Comparison of ENCODE assay signal across 10 cellular contexts in genomic region chr12:126772171-126772864, GRCh38.
A peak's percentile ranks its signal among the peaks of the same experiment; 100 is the strongest.
DNase-seq lines count a peak whose midpoint lies in the region; ATAC-seq and TF ChIP-seq lines count a peak whose summit lies in the region.
"Had no signal": no experiment of that assay in that cellular context is flagged by ENCODE, and none has a peak within 500 bp of the region (broad histone marks: within the 10 kb centered on the region; RNA-seq: fewer than 3 reads in every experiment).

No MANE protein-coding gene starts in this region.

- H3K4me2 ChIP-seq in mesendoderm (ENCODE audit: low read length), result no peak overlapping the region

- H3K18ac ChIP-seq in mesendoderm (ENCODE audit: low read length), result no peak overlapping the region

- H3K79me2 ChIP-seq in mesendoderm (ENCODE audit: control insufficient read depth, insufficient read depth, low read length), result no peaks in the 10 kb centered on the region
- H3K79me2 ChIP-seq: parathyroid adenoma had no signal

- H3K4me1 Mint-ChIP-seq in IgD-negative memory B cell, result peaks cover 17 to 36% (median 18%) of the 10 kb centered on the region in 3 donors

- H3K9me3 ChIP-seq in prostate gland, result no peaks in the 10 kb centered on the region

- intact Hi-C loops in prostate gland (cut with DNase I), result no loop called here

- H3K36me3 ChIP-seq in GM06990 (ENCODE audit: control insufficient read depth, insufficient read depth, low read length), result no peaks in the 10 kb centered on the region
- no peaks in the 10 kb centered on the region for H3K36me3 ChIP-seq in mesendoderm (ENCODE audit: control insufficient read depth, insufficient read depth, low read length)
- H3K36me3 ChIP-seq in prostate gland, result no peaks in the 10 kb centered on the region

- WGBS in mesendoderm (ENCODE audit: extremely low coverage, insufficient coverage, low lambda C conversion rate), result no CpG with 5 or more reads among the region's 18 CpGs
- WGBS in prostate gland, result 82% methylated on average over 18 of the region's 18 CpGs

- no peaks in the 10 kb centered on the region for H3K79me1 ChIP-seq in mesendoderm (ENCODE audit: low read length)

- H3K36me3 Mint-ChIP-seq in IgD-negative memory B cell, result peaks cover 2% of the 10 kb centered on the region

- no peak overlapping the region for H2AK5ac ChIP-seq in mesendoderm (ENCODE audit: low read length)

- DNase-seq in GM06990 (ENCODE audit: extremely low read depth, insufficient read length) (peak; percentile 41), mesendoderm (peak; percentile 25), hepatic stellate cell (ENCODE audit: low spot score) (no peak), cerebellum (ENCODE audit: low spot score) (no peak), prostate gland (ENCODE audit: low spot score) (no peak)
- DNase-seq in activated CD8-positive, alpha-beta memory T cell treated with anti-CD3 and anti-CD28 coated beads, Interleukin-2, amount 50 U/mL, for 4 hours, result peak; percentile 17

- TF ChIP-seq CTCF in GM06990 (IDR thresholded peaks at IDR 0.05; ENCODE audit: insufficient read depth, low read length, poor library complexity, severe bottlenecking) (no peak), prostate gland (IDR thresholded peaks at IDR 0.05) (no peak)

- no peak overlapping the region for H2BK5ac ChIP-seq in mesendoderm (ENCODE audit: low read length)

- H3K4me1 ChIP-seq in mesendoderm (ENCODE audit: control insufficient read depth, low read depth, low read length) (no peaks in the 10 kb centered on the region), prostate gland (replicated peaks) (no peaks in the 10 kb centered on the region)
- H3K4me1 ChIP-seq: parathyroid adenoma had no signal

- H3K9me3 Mint-ChIP-seq in IgD-negative memory B cell, result peaks cover 0 to 5% (median 2%) of the 10 kb centered on the region in 3 donors

- H4K8ac ChIP-seq in mesendoderm (ENCODE audit: low read depth, low read length), result no peak overlapping the region

- H4K5ac ChIP-seq in mesendoderm (ENCODE audit: low read length), result no peak overlapping the region

- H3K56ac ChIP-seq in mesendoderm (ENCODE audit: low read length), result no peak overlapping the region

- H3K4me3 Mint-ChIP-seq in IgD-negative memory B cell, result peak overlapping the region; percentile 94 to 99 (median 94)

- peak overlapping the region; percentile 55 for H3K4me3 ChIP-seq in GM06990 (replicated peaks; ENCODE audit: low read depth, low read length)
- no peak overlapping the region for H3K4me3 ChIP-seq in mesendoderm (ENCODE audit: low read length)
- no peak overlapping the region for H3K4me3 ChIP-seq in prostate gland
- H3K4me3 ChIP-seq: SK-N-MC had no signal

- TF ChIP-seq POLR2A in prostate gland (IDR thresholded peaks at IDR 0.05), result no peak

- H3K27me3 ChIP-seq in GM06990 (replicated peaks; ENCODE audit: control insufficient read depth, insufficient read depth, low read length) (no peaks in the 10 kb centered on the region), mesendoderm (ENCODE audit: insufficient read depth, low read length, poor library complexity) (no peaks in the 10 kb centered on the region), prostate gland (replicated peaks; ENCODE audit: insufficient read depth) (no peaks in the 10 kb centered on the region)

- no peak overlapping the region for H3K4ac ChIP-seq in mesendoderm (ENCODE audit: low read depth, low read length)

- H2BK120ac ChIP-seq in mesendoderm (ENCODE audit: low read depth, low read length), result no peak overlapping the region

- H3K27me3 Mint-ChIP-seq in IgD-negative memory B cell, result no peaks in the 10 kb centered on the region

- H3K23ac ChIP-seq in mesendoderm (ENCODE audit: low read length), result no peak overlapping the region

- H3K27ac ChIP-seq in mesendoderm (ENCODE audit: low read depth, low read length) (no peak overlapping the region), prostate gland (no peak overlapping the region)
- H3K27ac ChIP-seq: parathyroid adenoma, SK-N-MC had no signal

- H2BK15ac ChIP-seq in mesendoderm (replicated peaks; ENCODE audit: low read depth), result no peak overlapping the region

- H3K27ac Mint-ChIP-seq in IgD-negative memory B cell, result peak overlapping the region; percentile 44 to 96 (median 89)

- peak; percentile 79 for ATAC-seq in GM21619 (IDR thresholded peaks at IDR 0.05; ENCODE audit: unreplicated experiment)

- H3K9ac ChIP-seq in mesendoderm (ENCODE audit: low read length), result no peak overlapping the region
- H3K9ac ChIP-seq: parathyroid adenoma had no signal

Comparison
In these comparisons a context has a peak if more than half of its experiments do, and no peak if none do; other contexts are left out.
1. DNase-seq: peak in GM06990 (single experiment), activated CD8-positive, alpha-beta memory T cell treated with anti-CD3 and anti-CD28 coated beads, Interleukin-2, amount 50 U/mL, for 4 hours (single experiment) and mesendoderm (single experiment); none in hepatic stellate cell (single experiment), cerebellum (single experiment) and prostate gland (single experiment).